4 cellular contexts compared by ENCODE assay signal in genomic region chr1:114988095-114988494, GRCh38. TPM values are rescaled to one million over a fixed set of nuclear protein-coding genes. Genes with fewer than 3 reads are reported as not detected.
"Had no signal": no experiment of that assay in that cellular context is flagged by ENCODE, and none has a peak within 500 bp of the region (broad histone marks: within the 10 kb centered on the region; RNA-seq: fewer than 3 reads in every experiment).

No MANE protein-coding gene starts in this region.

- DNase-seq: GDM1, GF-D8 had no signal

- ATAC-seq: GM12878 had no signal

- H3K4me3 ChIP-seq: GM12878 had no signal

RNA-seq across cellular contexts. Expression of gene TSHB, which starts 41.5 kb away (rescaled TPM):
- total RNA-seq: G401, GM12878 had no signal
